In genomic region chr1:45172764-45173163, GRCh38 we compare ENCODE assay signal across 3 cellular contexts.
TF ChIP-seq lines count a peak whose summit lies in the region.

No MANE protein-coding gene starts in this region.

TF ChIP-seq in A549, 52 proteins besides CTCF, POLR2A, EP300 and RAD21 (continued from another document):
- TF ChIP-seq HMGXB4 (CRISPR knock-in tag; IDR thresholded peaks at IDR 0.05; ENCODE audit: borderline replicate concordance) = no peak
- TF ChIP-seq CEBPB (IDR thresholded peaks at IDR 0.05) = no peak
- TF ChIP-seq MAX (IDR thresholded peaks at IDR 0.05) = no peak
- TF ChIP-seq E2F6 (IDR thresholded peaks at IDR 0.05; ENCODE audit: borderline replicate concordance, low read depth) = no peak
- TF ChIP-seq KDM5A (IDR thresholded peaks at IDR 0.05) = no peak
- no peak for TF ChIP-seq CHD4 (IDR thresholded peaks at IDR 0.05; ENCODE audit: borderline replicate concordance)
- TF ChIP-seq HEYL (CRISPR knock-in tag; IDR thresholded peaks at IDR 0.05) = no peak
- no peak for TF ChIP-seq HOXA7 (CRISPR knock-in tag; IDR thresholded peaks at IDR 0.05)
TF ChIP-seq in A549: peak in this region for 0.

TF ChIP-seq in HEK293, 187 proteins besides CTCF, POLR2A, EP300 and RAD21:
- TF ChIP-seq PRDM10 (tag by site-specific recombination; IDR thresholded peaks at IDR 0.05) (0 out of 2 replicates have a peak, but pooled peaks have one; percentile 15), ZSCAN23 (tag by site-specific recombination; IDR thresholded peaks at IDR 0.05) (no peak), ZNF830 (tag by site-specific recombination; IDR thresholded peaks at IDR 0.05; ENCODE audit: low read depth) (no peak), ZNF843 (tag by site-specific recombination; IDR thresholded peaks at IDR 0.05) (no peak), AEBP2 (tag by site-specific recombination; IDR thresholded peaks at IDR 0.05; ENCODE audit: borderline replicate concordance) (no peak), ZNF521 (tag by site-specific recombination; IDR thresholded peaks at IDR 0.05) (no peak), ZNF837 (tag by site-specific recombination; IDR thresholded peaks at IDR 0.05) (no peak), ZFHX2 (tag by site-specific recombination; conservative IDR thresholded peaks at IDR 0.05) (no peak), YY1 (tag by site-specific recombination; IDR thresholded peaks at IDR 0.05) (no peak)

TF ChIP-seq in WTC11, 78 proteins besides CTCF, POLR2A, EP300 and RAD21 (continued from another document):
- TF ChIP-seq CREB1 (CRISPR knock-in tag; IDR thresholded peaks at IDR 0.05) (no peak), ZNF219 (CRISPR knock-in tag; IDR thresholded peaks at IDR 0.05; ENCODE audit: borderline replicate concordance) (no peak), CBFB (CRISPR knock-in tag; IDR thresholded peaks at IDR 0.05; ENCODE audit: low read depth) (no peak), MXD4 (CRISPR knock-in tag; IDR thresholded peaks at IDR 0.05; ENCODE audit: borderline replicate concordance) (no peak), ZNF425 (CRISPR knock-in tag; conservative IDR thresholded peaks at IDR 0.05) (no peak), MLX (CRISPR knock-in tag; IDR thresholded peaks at IDR 0.05) (no peak)
